In genomic region chr7:84901366-84901765, GRCh38 we compare ENCODE assay signal across 5 cellular contexts.
"Had no signal": no experiment of that assay in that cellular context is flagged by ENCODE, and none has a peak within 500 bp of the region (broad histone marks: within the 10 kb centered on the region; RNA-seq: fewer than 3 reads in every experiment).

No MANE protein-coding gene starts in this region.

- H3K4me2 ChIP-seq: KMS-11 had no signal

- FAIRE-seq: HTR-8/SVneo had no signal

- DNase-seq: KBM-7, KG1 had no signal

- H3K9ac ChIP-seq: KMS-11 had no signal

- H3K27ac ChIP-seq: HL-60, KMS-11 had no signal
